Comparison of ENCODE assay signal across 1 cellular context in the genomic region with DNA sequence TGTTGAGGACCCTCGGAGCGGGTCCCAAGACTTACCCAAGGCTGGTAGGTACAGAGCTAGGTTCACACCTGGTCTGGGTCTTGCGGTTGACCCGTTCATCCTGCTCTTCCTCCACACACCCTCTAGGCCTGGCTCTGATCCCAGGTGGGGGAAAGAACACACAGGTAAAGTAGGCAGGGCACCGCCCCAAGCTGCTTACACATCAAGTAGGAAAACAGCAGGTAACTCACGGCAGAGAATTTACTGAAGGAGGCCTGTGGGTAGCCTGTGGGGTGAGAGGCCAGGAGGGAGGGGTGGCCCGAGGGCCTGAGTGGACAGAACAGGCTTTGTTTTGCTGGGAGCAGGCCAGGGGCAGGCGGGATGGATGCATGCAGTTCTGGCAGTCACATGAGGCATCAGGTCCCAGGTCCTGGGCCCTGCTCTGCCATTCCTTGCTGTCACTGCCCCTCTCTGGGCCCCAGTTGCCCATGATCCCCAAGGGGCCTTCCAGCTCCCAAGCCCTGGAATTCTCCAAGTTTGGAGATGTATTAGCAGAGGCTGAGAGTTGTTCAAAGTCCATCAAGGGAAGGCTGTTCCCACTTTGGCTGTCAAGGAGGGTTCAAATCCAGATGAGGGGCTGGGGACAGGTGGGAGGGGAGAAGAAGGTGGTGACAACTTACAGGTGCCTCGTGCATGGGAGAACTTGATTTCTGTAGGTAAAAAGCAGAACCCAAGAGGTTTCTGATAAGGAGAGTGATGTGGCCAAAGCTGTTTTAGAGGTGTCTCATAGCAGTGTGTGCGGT.
TF ChIP-seq lines count a peak whose summit lies in the region.

No MANE protein-coding gene starts in this region.

TF ChIP-seq in HepG2, 621 proteins besides CTCF, POLR2A, EP300 and RAD21 (continued from another document):
- TF ChIP-seq TBX2 (CRISPR knock-in tag; IDR thresholded peaks at IDR 0.05; ENCODE audit: borderline replicate concordance), result peak; percentile 48; the same call in 1 of the 2 replicates
- TF ChIP-seq ZNF788 (CRISPR knock-in tag; IDR thresholded peaks at IDR 0.05; ENCODE audit: borderline replicate concordance), result peak; percentile 52; the same call in 1 of the 2 replicates
TF ChIP-seq in HepG2: peak in this region for 24.
